Comparison of ENCODE assay signal across 8 cellular contexts in the genomic region with DNA sequence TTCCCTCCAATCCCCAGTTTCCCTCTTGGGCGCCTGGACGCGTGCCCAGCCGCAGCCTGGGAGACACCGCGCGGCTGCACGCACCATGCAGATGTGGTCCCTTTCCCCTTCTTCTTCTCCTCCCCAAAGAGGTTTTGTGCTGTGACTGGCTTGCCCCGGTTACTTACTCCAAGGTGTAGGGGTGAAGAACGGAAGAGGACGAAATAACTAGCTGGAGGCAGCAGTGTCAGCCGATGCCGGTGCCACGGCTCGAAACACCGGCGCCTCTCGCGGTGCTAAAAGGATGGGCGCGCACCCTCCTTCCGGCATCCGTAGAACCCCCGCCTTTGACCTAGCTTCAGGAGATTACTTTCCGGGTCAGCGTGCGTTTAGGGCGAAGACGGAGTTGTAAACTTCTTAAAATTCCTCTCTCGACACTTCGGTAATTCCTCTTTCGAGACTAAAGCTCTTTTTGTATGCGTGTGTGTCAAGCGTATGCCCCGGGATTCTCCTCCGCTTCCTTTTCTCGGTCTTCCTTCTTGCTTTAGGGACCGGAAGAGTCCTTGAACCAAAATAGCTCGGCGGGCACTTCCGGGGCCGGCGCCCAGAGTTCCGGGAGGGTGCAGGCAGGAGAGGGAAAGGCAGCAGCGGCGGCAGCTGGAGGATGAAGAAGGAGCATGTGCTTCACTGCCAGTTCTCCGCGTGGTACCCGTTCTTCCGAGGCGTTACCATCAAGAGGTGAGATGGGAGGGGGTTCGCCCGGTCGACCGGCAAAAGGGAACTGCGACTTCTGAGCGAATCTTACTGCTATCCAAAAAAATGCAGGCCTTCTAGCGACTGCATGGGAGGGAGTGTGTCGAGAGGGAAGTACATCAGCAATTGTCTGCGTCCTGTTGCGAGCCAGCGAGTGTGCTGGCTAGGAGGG. TPM values are rescaled to one million over a fixed set of nuclear protein-coding genes. Genes with fewer than 3 reads are reported as not detected.
DNase-seq lines count a peak whose midpoint lies in the region; TF ChIP-seq lines count a peak whose summit lies in the region.

A gene with protein sequence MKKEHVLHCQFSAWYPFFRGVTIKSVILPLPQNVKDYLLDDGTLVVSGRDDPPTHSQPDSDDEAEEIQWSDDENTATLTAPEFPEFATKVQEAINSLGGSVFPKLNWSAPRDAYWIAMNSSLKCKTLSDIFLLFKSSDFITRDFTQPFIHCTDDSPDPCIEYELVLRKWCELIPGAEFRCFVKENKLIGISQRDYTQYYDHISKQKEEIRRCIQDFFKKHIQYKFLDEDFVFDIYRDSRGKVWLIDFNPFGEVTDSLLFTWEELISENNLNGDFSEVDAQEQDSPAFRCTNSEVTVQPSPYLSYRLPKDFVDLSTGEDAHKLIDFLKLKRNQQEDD (plus strand): TSS at position 586 of the 904 bp plus-strand sequence. CDS start 58 bp downstream, at position 644.
A gene (minus strand): TSS at position 289 of the 904 bp plus-strand sequence. CDS start 9,600 bp downstream, outside the sequence.

- H3K4me3 ChIP-seq in effector memory CD4-positive, alpha-beta T cell (ENCODE audit: insufficient read depth, low read depth, low read length, poor library complexity, severe bottlenecking), result peak within 1 kb of the TSS; percentile 94

- peak within 1 kb of the TSS; percentile 97 for H3K27ac ChIP-seq in effector memory CD4-positive, alpha-beta T cell (ENCODE audit: insufficient read depth, low read length, poor library complexity, severe bottlenecking)

- H3K27me3 ChIP-seq in effector memory CD4-positive, alpha-beta T cell (replicated peaks; ENCODE audit: control insufficient read depth, insufficient read depth, low read length, poor library complexity, severe bottlenecking), result no peaks in the 10 kb centered on the region

- no peaks in the 10 kb centered on the region for H3K9me3 ChIP-seq in effector memory CD4-positive, alpha-beta T cell (ENCODE audit: control insufficient read depth, low read length)

- no peak for TF ChIP-seq CTCF in GM20000 (IDR thresholded peaks at IDR 0.05; ENCODE audit: extremely low read depth, missing control alignments)

- no peaks in the 10 kb centered on the region for H3K36me3 ChIP-seq in effector memory CD4-positive, alpha-beta T cell (ENCODE audit: control insufficient read depth, insufficient read depth, low read length)

- peaks cover 17% of the 10 kb centered on the region for H3K4me1 ChIP-seq in effector memory CD4-positive, alpha-beta T cell (ENCODE audit: control insufficient read depth, insufficient read depth, low read length, poor library complexity, severe bottlenecking)

- CTCF ChIA-PET in activated CD8-positive, alpha-beta memory T cell treated with anti-CD3 and anti-CD28 coated beads for 36 hours (lab: Charles Lee), result interaction anchor here (0.7 to 1.6 kb wide), 4 partner anchors 15 to 461 kb away, joined by 3 to 9 read pairs (median 5); no protein-coding TSS in a partner anchor

- POLR2A ChIA-PET in activated CD8-positive, alpha-beta memory T cell treated with anti-CD3 and anti-CD28 coated beads for 36 hours (lab: Charles Lee), result interaction anchor here (0.6 to 1.1 kb wide), 5 partner anchors 8 to 153 kb away, joined by 3 to 8 read pairs (median 3); a partner anchor contains a TSS

- peak; percentile 81 for DNase-seq in COLO829 (ENCODE audit: low spot score)
- peak; percentile 86 for DNase-seq in GM20000 (ENCODE audit: low spot score)
- peak; percentile 70 for DNase-seq in HS-5 (ENCODE audit: low read depth)
- peak; percentile 93 to 94 for DNase-seq in NOMO-1 (lab: John Stamatoyannopoulos, UW; ENCODE audit: unreplicated experiment in 2 of 2)
- peak; percentile 63 to 77 (median 76) for DNase-seq in effector memory CD4-positive, alpha-beta T cell
- DNase-seq in medulla oblongata (ENCODE audit: extremely low spot score), result peak; percentile 95
- DNase-seq in stimulated activated CD4-positive, alpha-beta T cell treated with anti-CD3 and anti-CD28 coated beads, TNF-alpha, amount 100 ng/mL, for 48 hours (ENCODE audit: low read depth in 3 of 3), result peak; percentile 76 to 78 (median 77)

RNA-seq across cellular contexts. Expression of the first gene that starts in this region (rescaled TPM):
- 100 to 1,000 TPM; 165 to 183 TPM for total RNA-seq in activated CD8-positive, alpha-beta memory T cell treated with anti-CD3 and anti-CD28 coated beads for 36 hours

RNA-seq across cellular contexts. Expression of the second gene that starts in this region (rescaled TPM):
- 100 to 1,000 TPM; 124 to 133 TPM for total RNA-seq in activated CD8-positive, alpha-beta memory T cell treated with anti-CD3 and anti-CD28 coated beads for 36 hours

Comparison
In these comparisons a context has a peak if more than half of its experiments do, and no peak if none do; other contexts are left out.
1. Peak in every context shown above with its lines: DNase-seq, H3K4me3 ChIP-seq and H3K27ac ChIP-seq.